21 cellular contexts compared by ENCODE assay signal in genomic region chr14:51216602-51217001, GRCh38.
"Had no signal": no experiment of that assay in that cellular context is flagged by ENCODE, and none has a peak within 500 bp of the region (broad histone marks: within the 10 kb centered on the region; RNA-seq: fewer than 3 reads in every experiment).

No MANE protein-coding gene starts in this region.

- DNase-seq: activated CD4-positive, alpha-beta memory T cell treated with anti-CD3 and anti-CD28 coated beads for 36 hours; activated CD4-positive, alpha-beta T cell treated with anti-CD3 and anti-CD28 coated beads, Interleukin-2, amount 10 ng/mL, durations not matched to agents 7 days and 5 days; activated CD4-positive, CD25-positive, alpha-beta regulatory T cell; activated CD8-positive, alpha-beta memory T cell treated with anti-CD3 and anti-CD28 coated beads for 24 hours; activated effector memory CD4-positive, alpha-beta T cell treated with anti-CD3 and anti-CD28 coated beads, Interleukin-2, amount 50 U/mL, for 16 hours; activated naive CD4-positive, alpha-beta T cell treated with Interleukin-2 at 50 U/mL for 16 hours; activated T-cell treated with anti-CD3 and anti-CD28 coated beads, Interleukin-2, amount 50 U/mL, for 4 hours; amygdala; Kasumi-1; KBM-7; NCI-H1105 treated with DMSO at 0.1 percent for 48 hours; NCI-H146; NCI-H2081; NCI-H2171 treated with DMSO at 0.1 percent for 48 hours; NCI-H226; NCI-H526; SIG-M5; T-helper 1 cell had no signal

- FAIRE-seq: astrocyte, colon had no signal

- H3K27ac ChIP-seq: VCaP had no signal
